ENCODE assay signal across 12 cellular contexts in the genomic region with DNA sequence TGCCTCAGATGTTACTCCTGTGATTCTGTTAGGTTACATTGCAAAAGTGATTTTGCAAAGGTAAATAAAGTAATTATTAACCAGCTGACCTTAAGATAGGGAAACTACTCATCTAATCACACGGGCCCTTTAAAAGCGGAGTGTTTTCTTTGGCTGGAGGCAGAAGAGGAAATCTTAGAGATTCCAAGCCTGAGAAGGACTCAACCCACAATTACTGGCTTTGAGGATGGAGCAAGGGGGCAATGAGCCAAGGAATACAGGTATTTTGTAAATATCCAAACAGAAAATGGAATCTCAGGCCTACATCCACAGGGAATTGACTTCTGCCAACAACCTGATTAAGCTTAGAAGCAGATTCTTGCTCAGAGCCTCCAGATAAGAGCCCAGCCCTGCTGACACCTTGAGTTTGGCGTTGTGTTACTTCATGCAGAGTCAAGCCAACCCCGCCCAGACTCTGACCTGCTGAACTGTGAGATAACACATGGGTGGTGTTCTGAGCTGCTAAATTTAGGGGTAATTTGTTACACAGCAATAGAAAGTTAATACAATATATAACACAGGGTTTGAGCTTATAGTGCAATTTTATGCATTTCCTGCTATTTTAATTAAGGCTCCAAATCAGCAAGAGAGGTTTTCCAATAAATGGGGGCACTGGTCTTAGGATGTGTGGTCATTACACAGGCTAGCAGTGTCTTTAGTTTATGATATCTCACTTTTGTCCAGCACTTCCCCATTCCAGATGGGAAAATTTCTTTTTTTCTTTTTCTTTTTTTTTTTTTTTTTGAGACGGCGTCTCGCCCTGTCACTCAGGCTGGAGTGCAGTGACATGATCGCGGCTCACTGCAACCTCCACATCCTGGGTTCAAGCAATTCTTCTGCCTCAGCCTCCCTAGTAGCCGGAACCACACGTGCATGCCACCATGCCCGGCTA. TPM values are rescaled to one million over a fixed set of nuclear protein-coding genes. Genes with fewer than 3 reads are reported as not detected.
DNase-seq lines count a peak whose midpoint lies in the region; ATAC-seq and TF ChIP-seq lines count a peak whose summit lies in the region.
"Had no signal": no experiment of that assay in that cellular context is flagged by ENCODE, and none has a peak within 500 bp of the region (broad histone marks: within the 10 kb centered on the region; RNA-seq: fewer than 3 reads in every experiment).

No MANE protein-coding gene starts in this region.

- no peak overlapping the region for H3K27ac ChIP-seq in lower lobe of right lung
- H3K27ac ChIP-seq in adrenal gland, result no peak overlapping the region
- H3K27ac ChIP-seq: KMS-11, WERI-Rb-1 had no signal

- peak; percentile 37 for ATAC-seq in effector memory CD8-positive, alpha-beta T cell (replicated peaks)
- peak; percentile 79 to 83 for ATAC-seq in lower lobe of right lung
- ATAC-seq in HG02840 (IDR thresholded peaks at IDR 0.05; ENCODE audit: low FRiP score, unreplicated experiment), result no peak

- no peaks in the 10 kb centered on the region for H3K4me1 Mint-ChIP-seq in effector memory CD8-positive, alpha-beta T cell (ENCODE audit: low read depth in 2 of 2)
- H3K4me1 Mint-ChIP-seq in activated T-helper 2 cell treated with anti-CD3 and anti-CD28 coated beads, Interferon-gamma antibody, Interleukin-2, Interleukin-4, amounts not matched to agents 10 μg/mL and 5 μg/mL and 100 μg/mL, durations not matched to agents 14 hours and 24 hours and 36 hours (ENCODE audit: low read depth), result peaks cover 8% of the 10 kb centered on the region

- no peak overlapping the region for H3K27ac Mint-ChIP-seq in effector memory CD8-positive, alpha-beta T cell
- H3K27ac Mint-ChIP-seq in activated T-helper 2 cell treated with anti-CD3 and anti-CD28 coated beads, Interferon-gamma antibody, Interleukin-2, Interleukin-4, amounts not matched to agents 10 μg/mL and 5 μg/mL and 100 μg/mL, durations not matched to agents 14 hours and 24 hours and 36 hours, result no peak overlapping the region

- H3K27me3 ChIP-seq in lower lobe of right lung (ENCODE audit: low read depth), result no peaks in the 10 kb centered on the region
- H3K27me3 ChIP-seq in adrenal gland, result no peaks in the 10 kb centered on the region

- TF ChIP-seq POLR2A in adrenal gland (IDR thresholded peaks at IDR 0.05), result no peak

- H3K4me1 ChIP-seq in lower lobe of right lung, result peaks cover 6% of the 10 kb centered on the region
- H3K4me1 ChIP-seq in adrenal gland (replicated peaks in 1 of 2), result no peaks in the 10 kb centered on the region

- H3K9me3 Mint-ChIP-seq in effector memory CD8-positive, alpha-beta T cell, result no peaks in the 10 kb centered on the region
- H3K9me3 Mint-ChIP-seq in activated T-helper 2 cell treated with anti-CD3 and anti-CD28 coated beads, Interferon-gamma antibody, Interleukin-2, Interleukin-4, amounts not matched to agents 10 μg/mL and 5 μg/mL and 100 μg/mL, durations not matched to agents 14 hours and 24 hours and 36 hours, result no peaks in the 10 kb centered on the region

- in situ Hi-C loops in ACHN (cut with HindIII; ENCODE audit: low pct_ligation_motif_present, low pct_unique_long_range_greater_than_20kb, low sequenced_read_pairs), result loop anchor here (25.0 kb wide), 1 partner anchor 219 kb away; no protein-coding TSS in a partner anchor

- H3K4me3 Mint-ChIP-seq in effector memory CD8-positive, alpha-beta T cell, result no peak overlapping the region
- no peak overlapping the region for H3K4me3 Mint-ChIP-seq in activated T-helper 2 cell treated with anti-CD3 and anti-CD28 coated beads, Interferon-gamma antibody, Interleukin-2, Interleukin-4, amounts not matched to agents 10 μg/mL and 5 μg/mL and 100 μg/mL, durations not matched to agents 14 hours and 24 hours and 36 hours (ENCODE audit: low read depth)

- H3K4me3 ChIP-seq in lower lobe of right lung (no peak overlapping the region), adrenal gland (no peak overlapping the region)

- H3K9me3 ChIP-seq in lower lobe of right lung, result no peaks in the 10 kb centered on the region
- H3K9me3 ChIP-seq in adrenal gland (replicated peaks in 1 of 3), result no peaks in the 10 kb centered on the region

- H3K27me3 Mint-ChIP-seq in effector memory CD8-positive, alpha-beta T cell, result no peaks in the 10 kb centered on the region
- peaks cover 4% of the 10 kb centered on the region for H3K27me3 Mint-ChIP-seq in activated T-helper 2 cell treated with anti-CD3 and anti-CD28 coated beads, Interferon-gamma antibody, Interleukin-2, Interleukin-4, amounts not matched to agents 10 μg/mL and 5 μg/mL and 100 μg/mL, durations not matched to agents 14 hours and 24 hours and 36 hours (ENCODE audit: low read depth)

- H3K36me3 Mint-ChIP-seq in effector memory CD8-positive, alpha-beta T cell (ENCODE audit: insufficient read depth), result peaks cover 16% of the 10 kb centered on the region
- no peaks in the 10 kb centered on the region for H3K36me3 Mint-ChIP-seq in activated T-helper 2 cell treated with anti-CD3 and anti-CD28 coated beads, Interferon-gamma antibody, Interleukin-2, Interleukin-4, amounts not matched to agents 10 μg/mL and 5 μg/mL and 100 μg/mL, durations not matched to agents 14 hours and 24 hours and 36 hours (ENCODE audit: low read depth)

- no peak for TF ChIP-seq CTCF in lower lobe of right lung (IDR thresholded peaks at IDR 0.05)
- TF ChIP-seq CTCF in adrenal gland (IDR thresholded peaks at IDR 0.05), result no peak

- intact Hi-C loops in lower lobe of right lung (cut with DNase I), result no loop called here
- intact Hi-C loops in adrenal gland (cut with DNase I), result loop anchor here in 1 of 2 donors (5.0 to 10.0 kb wide), 2 partner anchors 54 to 354 kb away; no protein-coding TSS in a partner anchor
- intact Hi-C loops in activated T-helper 2 cell treated with anti-CD3 and anti-CD28 coated beads, Interferon-gamma antibody, Interleukin-2, Interleukin-4, amounts not matched to agents 10 μg/mL and 5 μg/mL and 100 μg/mL, durations not matched to agents 14 hours and 24 hours and 36 hours (cut with micrococcal nuclease), result no loop called here

- WGBS in adrenal gland, 4 donors, result 85 to 86% (median 85%) methylated on average over 12 of the region's 12 CpGs

- peak; percentile 18 for DNase-seq in ACHN
- DNase-seq in M059J (ENCODE audit: low read depth), result peak; percentile 81
- no peak for DNase-seq in effector memory CD8-positive, alpha-beta T cell
- peak; percentile 63 for DNase-seq in lower lobe of right lung
- DNase-seq in NCI-H345 treated with DMSO at 0.1 percent for 48 hours (lab: John Stamatoyannopoulos, UW; ENCODE audit: unreplicated experiment), result no peak
- DNase-seq in adrenal gland, result no peak
- DNase-seq in activated T-helper 2 cell treated with anti-CD3 and anti-CD28 coated beads, Interferon-gamma antibody, Interleukin-2, Interleukin-4, amounts not matched to agents 10 μg/mL and 5 μg/mL and 100 μg/mL, durations not matched to agents 14 hours and 24 hours and 36 hours (ENCODE audit: low spot score), result no peak
- DNase-seq: activated gamma-delta T cell treated with Interleukin-2 at 50 U/mL for 16 hours; stimulated activated CD4-positive, alpha-beta T cell treated with anti-CD3 and anti-CD28 coated beads, Interleukin-12 subunit alpha, Interleukin-12 subunit beta, amount 100 ng/mL, for 4 hours; WERI-Rb-1 had no signal

- no peaks in the 10 kb centered on the region for H3K36me3 ChIP-seq in lower lobe of right lung
- no peaks in the 10 kb centered on the region for H3K36me3 ChIP-seq in adrenal gland (replicated peaks in 1 of 2)
- H3K36me3 ChIP-seq: WERI-Rb-1 had no signal

RNA-seq across cellular contexts. Expression of a gene that starts 19.5 kb away (rescaled TPM):
- total RNA-seq in M059J (2014; rRNA removed; shearing (Covaris generic)), result 5.4 and 9.6 TPM in 2 replicates
- 76.2 TPM for total RNA-seq in lower lobe of right lung
- total RNA-seq in adrenal gland, result 10 to 100 TPM in 5 of 8 donors, 1 to 10 TPM in 3; 6.2 to 21.8 (median 16.4) TPM
- polyA plus RNA-seq in adrenal gland, result 1 to 10 TPM; 3.1 to 8.0 (median 7.2) TPM
- 122 and 140 TPM in 2 replicates for total RNA-seq in activated T-helper 2 cell treated with anti-CD3 and anti-CD28 coated beads, Interferon-gamma antibody, Interleukin-2, Interleukin-4, amounts not matched to agents 10 μg/mL and 5 μg/mL and 100 μg/mL, durations not matched to agents 14 hours and 24 hours and 36 hours

Comparison
In these comparisons a context has a peak if more than half of its experiments do, and no peak if none do; other contexts are left out.
1. DNase-seq: peak in ACHN (single experiment), M059J (single experiment) and lower lobe of right lung (single experiment); none in effector memory CD8-positive, alpha-beta T cell (0 of 3), NCI-H345 treated with DMSO at 0.1 percent for 48 hours (single experiment), adrenal gland (0 of 7) and activated T-helper 2 cell treated with anti-CD3 and anti-CD28 coated beads, Interferon-gamma antibody, Interleukin-2, Interleukin-4, amounts not matched to agents 10 μg/mL and 5 μg/mL and 100 μg/mL, durations not matched to agents 14 hours and 24 hours and 36 hours (single experiment).